In the genomic region with DNA sequence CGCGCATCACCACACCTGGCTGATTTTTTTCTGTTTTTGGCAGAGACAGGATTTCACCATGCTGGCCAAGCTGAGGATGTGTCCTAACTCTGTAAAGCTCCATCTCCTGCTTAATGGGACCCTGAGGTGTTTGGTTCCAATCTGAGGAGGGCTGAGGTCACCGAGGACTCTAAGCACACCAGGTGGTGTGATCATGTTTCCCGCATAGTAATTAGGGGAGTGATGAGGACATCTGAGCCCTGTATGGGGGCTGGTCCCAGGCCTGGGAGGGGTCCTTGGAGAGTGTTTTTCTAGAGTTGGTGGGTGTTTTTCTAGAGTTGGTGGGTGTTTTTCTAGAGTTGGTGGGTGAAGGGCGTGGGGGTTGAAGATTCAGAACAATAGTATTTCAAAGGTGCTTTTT, we compare ENCODE assay signal across 1 cellular context.
TF ChIP-seq lines count a peak whose summit lies in the region.

No MANE protein-coding gene starts in this region.

TF ChIP-seq in HEK293, 187 proteins besides CTCF, POLR2A, EP300 and RAD21 (continued from another document and continues in another):
- TF ChIP-seq, protein P1, sequence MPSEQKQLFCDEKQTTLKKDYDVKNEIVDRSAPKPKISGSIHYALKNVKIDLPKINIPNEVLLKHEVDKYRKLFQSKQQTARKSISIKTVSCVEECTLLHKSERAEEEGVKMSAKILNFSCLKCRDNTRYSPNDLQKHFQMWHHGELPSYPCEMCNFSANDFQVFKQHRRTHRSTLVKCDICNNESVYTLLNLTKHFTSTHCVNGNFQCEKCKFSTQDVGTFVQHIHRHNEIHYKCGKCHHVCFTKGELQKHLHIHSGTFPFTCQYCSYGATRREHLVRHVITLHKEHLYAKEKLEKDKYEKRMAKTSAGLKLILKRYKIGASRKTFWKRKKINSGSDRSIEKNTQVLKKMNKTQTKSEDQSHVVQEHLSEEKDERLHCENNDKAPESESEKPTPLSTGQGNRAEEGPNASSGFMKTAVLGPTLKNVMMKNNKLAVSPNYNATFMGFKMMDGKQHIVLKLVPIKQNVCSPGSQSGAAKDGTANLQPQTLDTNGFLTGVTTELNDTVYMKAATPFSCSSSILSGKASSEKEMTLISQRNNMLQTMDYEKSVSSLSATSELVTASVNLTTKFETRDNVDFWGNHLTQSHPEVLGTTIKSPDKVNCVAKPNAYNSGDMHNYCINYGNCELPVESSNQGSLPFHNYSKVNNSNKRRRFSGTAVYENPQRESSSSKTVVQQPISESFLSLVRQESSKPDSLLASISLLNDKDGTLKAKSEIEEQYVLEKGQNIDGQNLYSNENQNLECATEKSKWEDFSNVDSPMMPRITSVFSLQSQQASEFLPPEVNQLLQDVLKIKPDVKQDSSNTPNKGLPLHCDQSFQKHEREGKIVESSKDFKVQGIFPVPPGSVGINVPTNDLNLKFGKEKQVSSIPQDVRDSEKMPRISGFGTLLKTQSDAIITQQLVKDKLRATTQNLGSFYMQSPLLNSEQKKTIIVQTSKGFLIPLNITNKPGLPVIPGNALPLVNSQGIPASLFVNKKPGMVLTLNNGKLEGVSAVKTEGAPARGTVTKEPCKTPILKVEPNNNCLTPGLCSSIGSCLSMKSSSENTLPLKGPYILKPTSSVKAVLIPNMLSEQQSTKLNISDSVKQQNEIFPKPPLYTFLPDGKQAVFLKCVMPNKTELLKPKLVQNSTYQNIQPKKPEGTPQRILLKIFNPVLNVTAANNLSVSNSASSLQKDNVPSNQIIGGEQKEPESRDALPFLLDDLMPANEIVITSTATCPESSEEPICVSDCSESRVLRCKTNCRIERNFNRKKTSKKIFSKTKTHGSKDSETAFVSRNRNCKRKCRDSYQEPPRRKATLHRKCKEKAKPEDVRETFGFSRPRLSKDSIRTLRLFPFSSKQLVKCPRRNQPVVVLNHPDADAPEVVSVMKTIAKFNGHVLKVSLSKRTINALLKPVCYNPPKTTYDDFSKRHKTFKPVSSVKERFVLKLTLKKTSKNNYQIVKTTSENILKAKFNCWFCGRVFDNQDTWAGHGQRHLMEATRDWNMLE (tag by site-specific recombination; conservative IDR thresholded peaks at IDR 0.05; ENCODE audit: low read depth) = no peak
- TF ChIP-seq, protein P2, sequence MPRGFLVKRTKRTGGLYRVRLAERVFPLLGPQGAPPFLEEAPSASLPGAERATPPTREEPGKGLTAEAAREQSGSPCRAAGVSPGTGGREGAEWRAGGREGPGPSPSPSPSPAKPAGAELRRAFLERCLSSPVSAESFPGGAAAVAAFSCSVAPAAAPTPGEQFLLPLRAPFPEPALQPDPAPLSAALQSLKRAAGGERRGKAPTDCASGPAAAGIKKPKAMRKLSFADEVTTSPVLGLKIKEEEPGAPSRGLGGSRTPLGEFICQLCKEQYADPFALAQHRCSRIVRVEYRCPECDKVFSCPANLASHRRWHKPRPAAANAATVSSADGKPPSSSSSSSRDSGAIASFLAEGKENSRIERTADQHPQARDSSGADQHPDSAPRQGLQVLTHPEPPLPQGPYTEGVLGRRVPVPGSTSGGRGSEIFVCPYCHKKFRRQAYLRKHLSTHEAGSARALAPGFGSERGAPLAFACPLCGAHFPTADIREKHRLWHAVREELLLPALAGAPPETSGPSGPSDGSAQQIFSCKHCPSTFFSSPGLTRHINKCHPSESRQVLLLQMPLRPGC (tag by site-specific recombination; IDR thresholded peaks at IDR 0.05) = no peak
- TF ChIP-seq SALL2 (tag by site-specific recombination; IDR thresholded peaks at IDR 0.05; ENCODE audit: borderline replicate concordance) = no peak
- TF ChIP-seq REPIN1 (tag by site-specific recombination; IDR thresholded peaks at IDR 0.05; ENCODE audit: low read depth) = no peak
- TF ChIP-seq ZFP37 (tag by site-specific recombination; IDR thresholded peaks at IDR 0.05) = no peak
- TF ChIP-seq MYNN (tag by site-specific recombination; IDR thresholded peaks at IDR 0.05; ENCODE audit: borderline replicate concordance) = no peak
- TF ChIP-seq OSR2 (tag by site-specific recombination; IDR thresholded peaks at IDR 0.05) = peak; percentile 50
- TF ChIP-seq, protein P3, sequence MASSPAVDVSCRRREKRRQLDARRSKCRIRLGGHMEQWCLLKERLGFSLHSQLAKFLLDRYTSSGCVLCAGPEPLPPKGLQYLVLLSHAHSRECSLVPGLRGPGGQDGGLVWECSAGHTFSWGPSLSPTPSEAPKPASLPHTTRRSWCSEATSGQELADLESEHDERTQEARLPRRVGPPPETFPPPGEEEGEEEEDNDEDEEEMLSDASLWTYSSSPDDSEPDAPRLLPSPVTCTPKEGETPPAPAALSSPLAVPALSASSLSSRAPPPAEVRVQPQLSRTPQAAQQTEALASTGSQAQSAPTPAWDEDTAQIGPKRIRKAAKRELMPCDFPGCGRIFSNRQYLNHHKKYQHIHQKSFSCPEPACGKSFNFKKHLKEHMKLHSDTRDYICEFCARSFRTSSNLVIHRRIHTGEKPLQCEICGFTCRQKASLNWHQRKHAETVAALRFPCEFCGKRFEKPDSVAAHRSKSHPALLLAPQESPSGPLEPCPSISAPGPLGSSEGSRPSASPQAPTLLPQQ (tag by site-specific recombination; IDR thresholded peaks at IDR 0.05) = peak; percentile 45; the same call in 1 of the 2 replicates
- no peak for TF ChIP-seq ZBTB1 (tag by site-specific recombination; IDR thresholded peaks at IDR 0.05)
- no peak for TF ChIP-seq ZNF433 (tag by site-specific recombination; IDR thresholded peaks at IDR 0.05; ENCODE audit: low read depth)
- no peak for TF ChIP-seq KLF7 (tag by site-specific recombination; IDR thresholded peaks at IDR 0.05; ENCODE audit: borderline replicate concordance)
- TF ChIP-seq ZNF266 (tag by site-specific recombination; IDR thresholded peaks at IDR 0.05; ENCODE audit: low read depth) = no peak
- no peak for TF ChIP-seq SP2 (tag by site-specific recombination; IDR thresholded peaks at IDR 0.05)
- TF ChIP-seq ZNF843 (tag by site-specific recombination; IDR thresholded peaks at IDR 0.05) = 0 out of 2 replicates have a peak, but pooled peaks have one; percentile 29
- no peak for TF ChIP-seq KLF16 (tag by site-specific recombination; IDR thresholded peaks at IDR 0.05)
- TF ChIP-seq ZNF426 (tag by site-specific recombination; IDR thresholded peaks at IDR 0.05) = no peak
- no peak for TF ChIP-seq GLI2 (tag by site-specific recombination; IDR thresholded peaks at IDR 0.05; ENCODE audit: borderline replicate concordance, low read depth)
- TF ChIP-seq, protein P4, sequence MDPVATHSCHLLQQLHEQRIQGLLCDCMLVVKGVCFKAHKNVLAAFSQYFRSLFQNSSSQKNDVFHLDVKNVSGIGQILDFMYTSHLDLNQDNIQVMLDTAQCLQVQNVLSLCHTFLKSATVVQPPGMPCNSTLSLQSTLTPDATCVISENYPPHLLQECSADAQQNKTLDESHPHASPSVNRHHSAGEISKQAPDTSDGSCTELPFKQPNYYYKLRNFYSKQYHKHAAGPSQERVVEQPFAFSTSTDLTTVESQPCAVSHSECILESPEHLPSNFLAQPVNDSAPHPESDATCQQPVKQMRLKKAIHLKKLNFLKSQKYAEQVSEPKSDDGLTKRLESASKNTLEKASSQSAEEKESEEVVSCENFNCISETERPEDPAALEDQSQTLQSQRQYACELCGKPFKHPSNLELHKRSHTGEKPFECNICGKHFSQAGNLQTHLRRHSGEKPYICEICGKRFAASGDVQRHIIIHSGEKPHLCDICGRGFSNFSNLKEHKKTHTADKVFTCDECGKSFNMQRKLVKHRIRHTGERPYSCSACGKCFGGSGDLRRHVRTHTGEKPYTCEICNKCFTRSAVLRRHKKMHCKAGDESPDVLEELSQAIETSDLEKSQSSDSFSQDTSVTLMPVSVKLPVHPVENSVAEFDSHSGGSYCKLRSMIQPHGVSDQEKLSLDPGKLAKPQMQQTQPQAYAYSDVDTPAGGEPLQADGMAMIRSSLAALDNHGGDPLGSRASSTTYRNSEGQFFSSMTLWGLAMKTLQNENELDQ (tag by site-specific recombination; IDR thresholded peaks at IDR 0.05; ENCODE audit: low read depth) = no peak
- no peak for TF ChIP-seq ZNF549 (tag by site-specific recombination; IDR thresholded peaks at IDR 0.05)
- TF ChIP-seq, protein P5, sequence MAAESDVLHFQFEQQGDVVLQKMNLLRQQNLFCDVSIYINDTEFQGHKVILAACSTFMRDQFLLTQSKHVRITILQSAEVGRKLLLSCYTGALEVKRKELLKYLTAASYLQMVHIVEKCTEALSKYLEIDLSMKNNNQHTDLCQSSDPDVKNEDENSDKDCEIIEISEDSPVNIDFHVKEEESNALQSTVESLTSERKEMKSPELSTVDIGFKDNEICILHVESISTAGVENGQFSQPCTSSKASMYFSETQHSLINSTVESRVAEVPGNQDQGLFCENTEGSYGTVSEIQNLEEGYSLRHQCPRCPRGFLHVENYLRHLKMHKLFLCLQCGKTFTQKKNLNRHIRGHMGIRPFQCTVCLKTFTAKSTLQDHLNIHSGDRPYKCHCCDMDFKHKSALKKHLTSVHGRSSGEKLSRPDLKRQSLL (tag by site-specific recombination; IDR thresholded peaks at IDR 0.05) = peak; percentile 78
- TF ChIP-seq ZNF555 (tag by site-specific recombination; conservative IDR thresholded peaks at IDR 0.05) = no peak
- TF ChIP-seq IKZF3 (tag by site-specific recombination; IDR thresholded peaks at IDR 0.05) = peak; percentile 64
- peak; percentile 80 for TF ChIP-seq KLF10 (tag by site-specific recombination; IDR thresholded peaks at IDR 0.05)
- TF ChIP-seq ZBTB21 (tag by site-specific recombination; IDR thresholded peaks at IDR 0.05) = peak; percentile 66
- TF ChIP-seq, protein P6, sequence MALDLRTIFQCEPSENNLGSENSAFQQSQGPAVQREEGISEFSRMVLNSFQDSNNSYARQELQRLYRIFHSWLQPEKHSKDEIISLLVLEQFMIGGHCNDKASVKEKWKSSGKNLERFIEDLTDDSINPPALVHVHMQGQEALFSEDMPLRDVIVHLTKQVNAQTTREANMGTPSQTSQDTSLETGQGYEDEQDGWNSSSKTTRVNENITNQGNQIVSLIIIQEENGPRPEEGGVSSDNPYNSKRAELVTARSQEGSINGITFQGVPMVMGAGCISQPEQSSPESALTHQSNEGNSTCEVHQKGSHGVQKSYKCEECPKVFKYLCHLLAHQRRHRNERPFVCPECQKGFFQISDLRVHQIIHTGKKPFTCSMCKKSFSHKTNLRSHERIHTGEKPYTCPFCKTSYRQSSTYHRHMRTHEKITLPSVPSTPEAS (tag by site-specific recombination; IDR thresholded peaks at IDR 0.05) = no peak
- TF ChIP-seq ZNF202 (tag by site-specific recombination; IDR thresholded peaks at IDR 0.05; ENCODE audit: borderline replicate concordance) = no peak
- no peak for TF ChIP-seq ZNF558 (tag by site-specific recombination; IDR thresholded peaks at IDR 0.05)
- TF ChIP-seq ZNF423 (tag by site-specific recombination; IDR thresholded peaks at IDR 0.05) = peak; percentile 57; the same call in 1 of the 2 replicates
- TF ChIP-seq ZNF214 (tag by site-specific recombination; IDR thresholded peaks at IDR 0.05; ENCODE audit: borderline replicate concordance) = no peak
- no peak for TF ChIP-seq ZNF621 (tag by site-specific recombination; IDR thresholded peaks at IDR 0.05)
- no peak for TF ChIP-seq ZNF658 (tag by site-specific recombination; IDR thresholded peaks at IDR 0.05)
- no peak for TF ChIP-seq TRIM28 (IDR thresholded peaks at IDR 0.05; ENCODE audit: borderline replicate concordance, low read length)
- no peak for TF ChIP-seq ZNF248 (tag by site-specific recombination; IDR thresholded peaks at IDR 0.05)
- TF ChIP-seq, protein P7, sequence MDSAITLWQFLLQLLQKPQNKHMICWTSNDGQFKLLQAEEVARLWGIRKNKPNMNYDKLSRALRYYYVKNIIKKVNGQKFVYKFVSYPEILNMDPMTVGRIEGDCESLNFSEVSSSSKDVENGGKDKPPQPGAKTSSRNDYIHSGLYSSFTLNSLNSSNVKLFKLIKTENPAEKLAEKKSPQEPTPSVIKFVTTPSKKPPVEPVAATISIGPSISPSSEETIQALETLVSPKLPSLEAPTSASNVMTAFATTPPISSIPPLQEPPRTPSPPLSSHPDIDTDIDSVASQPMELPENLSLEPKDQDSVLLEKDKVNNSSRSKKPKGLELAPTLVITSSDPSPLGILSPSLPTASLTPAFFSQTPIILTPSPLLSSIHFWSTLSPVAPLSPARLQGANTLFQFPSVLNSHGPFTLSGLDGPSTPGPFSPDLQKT (IDR thresholded peaks at IDR 0.05; ENCODE audit: borderline replicate concordance, low read depth, low read length) = no peak
- no peak for TF ChIP-seq YY2 (tag by site-specific recombination; IDR thresholded peaks at IDR 0.05)
- no peak for TF ChIP-seq ZNF354C (tag by site-specific recombination; IDR thresholded peaks at IDR 0.05; ENCODE audit: borderline replicate concordance, low read depth)
- TF ChIP-seq WT1 (tag by site-specific recombination; IDR thresholded peaks at IDR 0.05) = peak; percentile 78
- TF ChIP-seq ZFP69B (tag by site-specific recombination; IDR thresholded peaks at IDR 0.05) = no peak
- no peak for TF ChIP-seq ZNF677 (tag by site-specific recombination; IDR thresholded peaks at IDR 0.05)
- TF ChIP-seq ZNF174 (tag by site-specific recombination; IDR thresholded peaks at IDR 0.05) = no peak
- no peak for TF ChIP-seq ZNF777 (tag by site-specific recombination; IDR thresholded peaks at IDR 0.05; ENCODE audit: borderline replicate concordance)
- no peak for TF ChIP-seq ZBTB48 (tag by site-specific recombination; IDR thresholded peaks at IDR 0.05)
- TF ChIP-seq ZNF239 (tag by site-specific recombination; IDR thresholded peaks at IDR 0.05) = no peak
- TF ChIP-seq, protein P8, sequence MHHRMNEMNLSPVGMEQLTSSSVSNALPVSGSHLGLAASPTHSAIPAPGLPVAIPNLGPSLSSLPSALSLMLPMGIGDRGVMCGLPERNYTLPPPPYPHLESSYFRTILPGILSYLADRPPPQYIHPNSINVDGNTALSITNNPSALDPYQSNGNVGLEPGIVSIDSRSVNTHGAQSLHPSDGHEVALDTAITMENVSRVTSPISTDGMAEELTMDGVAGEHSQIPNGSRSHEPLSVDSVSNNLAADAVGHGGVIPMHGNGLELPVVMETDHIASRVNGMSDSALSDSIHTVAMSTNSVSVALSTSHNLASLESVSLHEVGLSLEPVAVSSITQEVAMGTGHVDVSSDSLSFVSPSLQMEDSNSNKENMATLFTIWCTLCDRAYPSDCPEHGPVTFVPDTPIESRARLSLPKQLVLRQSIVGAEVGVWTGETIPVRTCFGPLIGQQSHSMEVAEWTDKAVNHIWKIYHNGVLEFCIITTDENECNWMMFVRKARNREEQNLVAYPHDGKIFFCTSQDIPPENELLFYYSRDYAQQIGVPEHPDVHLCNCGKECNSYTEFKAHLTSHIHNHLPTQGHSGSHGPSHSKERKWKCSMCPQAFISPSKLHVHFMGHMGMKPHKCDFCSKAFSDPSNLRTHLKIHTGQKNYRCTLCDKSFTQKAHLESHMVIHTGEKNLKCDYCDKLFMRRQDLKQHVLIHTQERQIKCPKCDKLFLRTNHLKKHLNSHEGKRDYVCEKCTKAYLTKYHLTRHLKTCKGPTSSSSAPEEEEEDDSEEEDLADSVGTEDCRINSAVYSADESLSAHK (tag by site-specific recombination; IDR thresholded peaks at IDR 0.05) = no peak
- peak; percentile 69 for TF ChIP-seq ZNF335 (tag by site-specific recombination; conservative IDR thresholded peaks at IDR 0.05)
- TF ChIP-seq ZNF76 (tag by site-specific recombination; IDR thresholded peaks at IDR 0.05; ENCODE audit: borderline replicate concordance, low read depth) = no peak
